Comparison of ENCODE assay signal across 21 cellular contexts in the genomic region with DNA sequence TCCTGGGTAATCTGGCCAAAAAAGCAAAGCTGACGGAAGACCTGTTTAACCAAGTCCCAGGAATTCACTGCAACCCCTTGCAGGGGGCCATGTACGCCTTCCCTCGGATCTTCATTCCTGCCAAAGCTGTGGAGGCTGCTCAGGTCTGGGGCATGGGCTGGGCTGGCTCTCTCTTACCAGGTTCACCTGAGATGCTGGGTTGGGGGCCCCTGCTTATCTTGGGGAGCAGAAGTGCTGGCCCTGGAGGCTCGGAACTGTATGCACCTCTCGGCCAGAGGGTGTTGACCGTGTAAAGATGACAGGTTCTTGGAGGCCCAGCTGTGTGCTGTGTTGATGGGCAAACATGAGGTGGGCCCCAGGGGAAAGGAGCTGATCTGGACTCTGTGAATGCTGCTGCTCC. TPM values are rescaled to one million over a fixed set of nuclear protein-coding genes. Genes with fewer than 3 reads are reported as not detected.
A peak's percentile ranks its signal among the peaks of the same experiment; 100 is the strongest.
DNase-seq lines count a peak whose midpoint lies in the region; ATAC-seq and TF ChIP-seq lines count a peak whose summit lies in the region.
"Had no signal": no experiment of that assay in that cellular context is flagged by ENCODE, and none has a peak within 500 bp of the region (broad histone marks: within the 10 kb centered on the region; RNA-seq: fewer than 3 reads in every experiment).

No MANE protein-coding gene starts in this region.

- no peak overlapping the region for H3K14ac ChIP-seq in trophoblast cell (ENCODE audit: low read length)

- peaks cover 32% of the 10 kb centered on the region for H3K79me1 ChIP-seq in trophoblast cell (ENCODE audit: low read length)

- H2BK12ac ChIP-seq in trophoblast cell (ENCODE audit: low read length), result no peak overlapping the region

- H3K4me3 Mint-ChIP-seq in activated CD8-positive, alpha-beta T cell treated with anti-CD3 and anti-CD28 coated beads for 36 hours, result no peak overlapping the region
- H3K4me3 Mint-ChIP-seq in stimulated activated memory B cell treated with anti-CD40 and anti-IgM and Interleukin-4, amounts not matched to agents 10 μg/mL and 1 μg/mL and 100 μg/mL, for 72 hours, result no peak overlapping the region
- H3K4me3 Mint-ChIP-seq: B cell; CD4-positive, CD25-positive, alpha-beta regulatory T cell; CD8-positive, alpha-beta T cell; GM23338; H9 had no signal

- H3K27ac Mint-ChIP-seq in activated CD8-positive, alpha-beta T cell treated with anti-CD3 and anti-CD28 coated beads for 36 hours, result no peak overlapping the region
- H3K27ac Mint-ChIP-seq in stimulated activated memory B cell treated with anti-CD40 and anti-IgM and Interleukin-4, amounts not matched to agents 10 μg/mL and 1 μg/mL and 100 μg/mL, for 72 hours, result no peak overlapping the region
- H3K27ac Mint-ChIP-seq: B cell; CD4-positive, CD25-positive, alpha-beta regulatory T cell; CD8-positive, alpha-beta T cell; GM23338 had no signal

- DNase-seq in ELF-1 (ENCODE audit: low read depth, low spot score) (peak; percentile 29), trophoblast cell (no peak), globus pallidus (ENCODE audit: low spot score) (no peak)
- DNase-seq in stimulated activated naive CD4-positive, alpha-beta T cell (lab: John Stamatoyannopoulos, UW), result no peak
- no peak for DNase-seq in activated CD8-positive, alpha-beta T cell treated with anti-CD3 and anti-CD28 coated beads for 36 hours
- DNase-seq: Caco-2; CD4-positive, CD25-positive, alpha-beta regulatory T cell; CD8-positive, alpha-beta T cell; DMS153; DND-41; GDM1; H9 had no signal

- no peaks in the 10 kb centered on the region for H3K27me3 Mint-ChIP-seq in activated CD8-positive, alpha-beta T cell treated with anti-CD3 and anti-CD28 coated beads for 36 hours
- no peaks in the 10 kb centered on the region for H3K27me3 Mint-ChIP-seq in stimulated activated memory B cell treated with anti-CD40 and anti-IgM and Interleukin-4, amounts not matched to agents 10 μg/mL and 1 μg/mL and 100 μg/mL, for 72 hours
- H3K27me3 Mint-ChIP-seq: B cell; CD4-positive, CD25-positive, alpha-beta regulatory T cell had no signal

- no peak overlapping the region for H2AK5ac ChIP-seq in trophoblast cell (ENCODE audit: low read length)

- H3K36me3 Mint-ChIP-seq in activated CD8-positive, alpha-beta T cell treated with anti-CD3 and anti-CD28 coated beads for 36 hours (ENCODE audit: low read depth), result peaks cover 38% of the 10 kb centered on the region
- H3K36me3 Mint-ChIP-seq in stimulated activated memory B cell treated with anti-CD40 and anti-IgM and Interleukin-4, amounts not matched to agents 10 μg/mL and 1 μg/mL and 100 μg/mL, for 72 hours, result peaks cover 36% of the 10 kb centered on the region
- H3K36me3 Mint-ChIP-seq: CD4-positive, CD25-positive, alpha-beta regulatory T cell; CD8-positive, alpha-beta T cell had no signal

- peaks cover 5% of the 10 kb centered on the region for H3K79me2 ChIP-seq in trophoblast cell (ENCODE audit: control insufficient read depth, insufficient read depth, low read length, poor library complexity)

- H3K27ac ChIP-seq in VCaP (peak overlapping the region; percentile 14; the same call in 1 of the 2 replicates), trophoblast cell (ENCODE audit: low read depth, low read length) (no peak overlapping the region), skeletal muscle tissue (ENCODE audit: low read depth, low read length) (peak overlapping the region; percentile 77)
- H3K27ac ChIP-seq: BLaER1, C4-2B had no signal

- POLR2A ChIA-PET in activated CD8-positive, alpha-beta T cell treated with anti-CD3 and anti-CD28 coated beads for 36 hours (lab: Charles Lee), result interaction anchor here (0.7 kb wide), 1 partner anchor 45 kb away, joined by 3 read pairs; no protein-coding TSS in a partner anchor

- H2BK5ac ChIP-seq in trophoblast cell (ENCODE audit: low read depth, low read length, poor library complexity), result no peak overlapping the region

- H4K91ac ChIP-seq in trophoblast cell (ENCODE audit: low read depth, low read length), result peak overlapping the region; percentile 58

- no peak overlapping the region for H4K12ac ChIP-seq in trophoblast cell (ENCODE audit: low read depth, low read length)

- H3K9ac ChIP-seq in trophoblast cell (ENCODE audit: low read length), result no peak overlapping the region
- H3K9ac ChIP-seq in skeletal muscle tissue (ENCODE audit: low read depth in 1 of 3, low read length in 3 of 3), result peak overlapping the region in 2 of 3 donors; percentile 43 to 69
- H3K9ac ChIP-seq: BLaER1 had no signal

- no peaks in the 10 kb centered on the region for H3K9me3 ChIP-seq in trophoblast cell (ENCODE audit: insufficient read depth, low read depth, low read length)
- H3K9me3 ChIP-seq in skeletal muscle tissue (ENCODE audit: control insufficient read depth in 3 of 3, low read length in 3 of 3), result no peaks in the 10 kb centered on the region
- H3K9me3 ChIP-seq: BLaER1, Caco-2 had no signal

- H3K4me1 ChIP-seq in trophoblast cell (ENCODE audit: control insufficient read depth in 1 of 2, insufficient read depth in 2 of 2, low read length in 2 of 2), result peaks cover 47 to 67% of the 10 kb centered on the region in 2 experiments
- peaks cover 29 to 49% (median 49%) of the 10 kb centered on the region in 3 donors for H3K4me1 ChIP-seq in skeletal muscle tissue (ENCODE audit: control insufficient read depth in 3 of 3, insufficient read depth in 3 of 3, low read length in 3 of 3)

- no peak overlapping the region for H2AFZ ChIP-seq in trophoblast cell (ENCODE audit: insufficient read depth, low read length, poor library complexity)
- H2AFZ ChIP-seq: GM23338 had no signal

- H2BK120ac ChIP-seq in trophoblast cell (ENCODE audit: insufficient read depth, low read length, poor library complexity), result peak overlapping the region; percentile 13

- H3K4me2 ChIP-seq in trophoblast cell (ENCODE audit: low read length), result no peak overlapping the region
- H3K4me2 ChIP-seq: BLaER1, GM23338 had no signal

- no peak for TF ChIP-seq CTCF in VCaP (conservative IDR thresholded peaks at IDR 0.05)
- TF ChIP-seq CTCF in activated CD8-positive, alpha-beta T cell treated with anti-CD3 and anti-CD28 coated beads for 36 hours (IDR thresholded peaks at IDR 0.05), result no peak

- peak overlapping the region; percentile 34 for H3K18ac ChIP-seq in trophoblast cell (ENCODE audit: low read length)

- intact Hi-C loops in activated CD8-positive, alpha-beta T cell treated with anti-CD3 and anti-CD28 coated beads for 36 hours (cut with micrococcal nuclease), result no loop called here

- no peaks in the 10 kb centered on the region for H3K27me3 ChIP-seq in trophoblast cell (ENCODE audit: insufficient read depth, low read length)
- H3K27me3 ChIP-seq in skeletal muscle tissue (ENCODE audit: control insufficient read depth in 3 of 3, insufficient read depth in 3 of 3, low read length in 3 of 3), result no peaks in the 10 kb centered on the region
- H3K27me3 ChIP-seq: BLaER1 had no signal

- H3K4me1 Mint-ChIP-seq in activated CD8-positive, alpha-beta T cell treated with anti-CD3 and anti-CD28 coated beads for 36 hours (ENCODE audit: low read depth), result no peaks in the 10 kb centered on the region
- H3K4me1 Mint-ChIP-seq in stimulated activated memory B cell treated with anti-CD40 and anti-IgM and Interleukin-4, amounts not matched to agents 10 μg/mL and 1 μg/mL and 100 μg/mL, for 72 hours, result peaks cover 10% of the 10 kb centered on the region

- H3K4ac ChIP-seq in trophoblast cell (ENCODE audit: low read depth, low read length), result no peak overlapping the region

- H3K36me3 ChIP-seq in trophoblast cell (ENCODE audit: control insufficient read depth in 1 of 2, insufficient read depth in 2 of 2, low read length in 2 of 2) (peaks cover 49 to 51% of the 10 kb centered on the region in 2 experiments), skeletal muscle tissue (ENCODE audit: control insufficient read depth in 3 of 3, insufficient read depth in 3 of 3, low read length in 3 of 3) (peaks cover 29 to 42% (median 33%) of the 10 kb centered on the region in 3 donors)

- no CpG with 5 or more reads among the region's 6 CpGs for WGBS in trophoblast cell (ENCODE audit: extremely low coverage, insufficient coverage, insufficient read length)

- CTCF ChIA-PET in activated CD8-positive, alpha-beta T cell treated with anti-CD3 and anti-CD28 coated beads for 36 hours (lab: Charles Lee), result interaction anchor here (1.7 kb wide), 1 partner anchor 70 kb away, joined by 5 read pairs; no protein-coding TSS in a partner anchor

- H3K23ac ChIP-seq in trophoblast cell (ENCODE audit: low read length), result no peak overlapping the region

- ATAC-seq in activated CD8-positive, alpha-beta T cell treated with anti-CD3 and anti-CD28 coated beads for 36 hours, result no peak
- no peak for ATAC-seq in stimulated activated memory B cell treated with anti-CD40 and anti-IgM and Interleukin-4, amounts not matched to agents 10 μg/mL and 1 μg/mL and 100 μg/mL, for 72 hours
- ATAC-seq: CD8-positive, alpha-beta T cell; GM12878; GM23338; HCT116 had no signal

- H3K4me3 ChIP-seq in trophoblast cell (ENCODE audit: low read depth, low read length) (no peak overlapping the region), skeletal muscle tissue (ENCODE audit: low read length in 3 of 3) (peak overlapping the region in 1 of 3 donors; percentile 56)
- H3K4me3 ChIP-seq: BLaER1, GM12878, GM23338 had no signal

- H4K8ac ChIP-seq in trophoblast cell (ENCODE audit: low read depth, low read length), result no peak overlapping the region

- no peaks in the 10 kb centered on the region for H3K9me3 Mint-ChIP-seq in activated CD8-positive, alpha-beta T cell treated with anti-CD3 and anti-CD28 coated beads for 36 hours
- H3K9me3 Mint-ChIP-seq in stimulated activated memory B cell treated with anti-CD40 and anti-IgM and Interleukin-4, amounts not matched to agents 10 μg/mL and 1 μg/mL and 100 μg/mL, for 72 hours, result no peaks in the 10 kb centered on the region
- H3K9me3 Mint-ChIP-seq: CD4-positive, CD25-positive, alpha-beta regulatory T cell; CD8-positive, alpha-beta T cell; GM23338; H9 had no signal

RNA-seq across cellular contexts. Expression of a gene that starts 40.2 kb away (rescaled TPM):
- polyA plus RNA-seq in trophoblast cell (2013), result 73.2 and 77.7 TPM in 2 replicates
- 15.7 TPM for total RNA-seq in skeletal muscle tissue
- 10 to 100 TPM; 39.3 to 50.6 TPM for total RNA-seq in activated CD8-positive, alpha-beta T cell treated with anti-CD3 and anti-CD28 coated beads for 36 hours

RNA-seq across cellular contexts. Expression of a gene that starts 49.1 kb away (rescaled TPM):
- polyA plus RNA-seq in trophoblast cell (2013), result 76.0 and 76.3 TPM in 2 replicates
- total RNA-seq in skeletal muscle tissue, result 44.9 TPM
- 10 to 100 TPM; 68.4 to 70.2 TPM for total RNA-seq in activated CD8-positive, alpha-beta T cell treated with anti-CD3 and anti-CD28 coated beads for 36 hours
